Comparison of ENCODE assay signal across 17 cellular contexts in the genomic region with DNA sequence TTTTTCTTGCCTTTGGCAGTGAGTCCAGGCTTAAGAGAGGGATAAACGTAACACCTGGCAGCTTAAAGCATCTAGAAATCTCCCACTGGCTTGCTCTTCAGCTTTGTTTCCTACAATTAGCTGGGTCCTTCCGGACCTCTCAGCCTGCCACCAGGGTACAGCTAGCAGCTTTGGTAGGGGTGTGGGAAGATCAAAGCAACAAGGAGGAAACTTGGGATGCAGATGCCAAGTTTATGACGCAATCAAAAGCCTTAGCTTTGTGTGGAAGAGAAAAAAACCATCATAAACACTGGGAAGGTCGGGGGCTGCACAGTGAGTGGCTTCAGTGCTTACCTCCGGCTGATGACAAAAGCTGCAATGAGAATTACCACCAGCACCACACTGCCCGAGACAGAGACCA.
DNase-seq lines count a peak whose midpoint lies in the region; ATAC-seq and TF ChIP-seq lines count a peak whose summit lies in the region.
"Had no signal": no experiment of that assay in that cellular context is flagged by ENCODE, and none has a peak within 500 bp of the region (broad histone marks: within the 10 kb centered on the region; RNA-seq: fewer than 3 reads in every experiment).

No MANE protein-coding gene starts in this region.

- H3K23ac ChIP-seq in IMR-90 (ENCODE audit: low read depth, low read length) = no peak overlapping the region

- H3K27ac Mint-ChIP-seq in MCF 10A (ENCODE audit: low read depth, unreplicated experiment) (no peak overlapping the region), endodermal cell (no peak overlapping the region)
- H3K27ac Mint-ChIP-seq in activated naive CD8-positive, alpha-beta T cell treated with anti-CD3 and anti-CD28 coated beads, Interleukin-2, amount 50 U/mL, for 24 hours = no peak overlapping the region

- no peak overlapping the region for H4K8ac ChIP-seq in IMR-90 (ENCODE audit: low read depth in 2 of 2, low read length in 2 of 2)

- H3K27ac ChIP-seq in mammary epithelial cell (ENCODE audit: insufficient read depth, low read depth, low read length) (no peak overlapping the region), IMR-90 (ENCODE audit: insufficient read depth, low read length) (no peak overlapping the region), endodermal cell (ENCODE audit: low read depth, low read length) (no peak overlapping the region), vagina (no peak overlapping the region)

- intact Hi-C loops in MCF 10A (cut with micrococcal nuclease) = no loop called here
- intact Hi-C loops in mammary epithelial cell (cut with micrococcal nuclease) = no loop called here
- intact Hi-C loops in IMR-90 (cut with micrococcal nuclease) = loop anchor here (5.0 kb wide), 1 partner anchor 117 kb away; the partner anchor contains the start of gene EPHA4
- intact Hi-C loops in vagina (cut with DNase I) = no loop called here

- no peaks in the 10 kb centered on the region; the same call in 1 of the 2 replicates for H3K9me1 ChIP-seq in IMR-90 (ENCODE audit: insufficient read depth, low read length)

- no peaks in the 10 kb centered on the region for H3K4me1 ChIP-seq in mammary epithelial cell (ENCODE audit: insufficient read depth, low read length)
- H3K4me1 ChIP-seq in IMR-90 (ENCODE audit: control insufficient read depth, insufficient read depth, low read length) = peaks cover 3% of the 10 kb centered on the region; the same call in 1 of the 2 replicates
- peaks cover 10% of the 10 kb centered on the region for H3K4me1 ChIP-seq in endodermal cell (ENCODE audit: control insufficient read depth, insufficient read depth, low read length)
- H3K4me1 ChIP-seq in vagina = no peaks in the 10 kb centered on the region
- H3K4me1 ChIP-seq: Caco-2 had no signal

- no peaks in the 10 kb centered on the region for H3K36me3 Mint-ChIP-seq in MCF 10A (ENCODE audit: insufficient read depth, unreplicated experiment)
- peaks cover 34% of the 10 kb centered on the region for H3K36me3 Mint-ChIP-seq in endodermal cell (ENCODE audit: low read depth)
- H3K36me3 Mint-ChIP-seq in activated naive CD8-positive, alpha-beta T cell treated with anti-CD3 and anti-CD28 coated beads, Interleukin-2, amount 50 U/mL, for 24 hours (ENCODE audit: low read depth) = no peaks in the 10 kb centered on the region

- no peak overlapping the region for H4K5ac ChIP-seq in IMR-90 (ENCODE audit: low read depth, low read length)

- H2BK120ac ChIP-seq in IMR-90 (ENCODE audit: low read depth, low read length) = no peak overlapping the region

- no peak overlapping the region for H2AK5ac ChIP-seq in IMR-90 (ENCODE audit: low read depth, low read length)

- H3K9me3 ChIP-seq in mammary epithelial cell (replicated peaks; ENCODE audit: insufficient read depth, low read length) (no peaks in the 10 kb centered on the region), IMR-90 (ENCODE audit: control insufficient read depth, insufficient read depth, low read length) (no peaks in the 10 kb centered on the region), endodermal cell (ENCODE audit: control insufficient read depth, low read length) (peaks cover 11% of the 10 kb centered on the region), vagina (no peaks in the 10 kb centered on the region)
- H3K9me3 ChIP-seq: Caco-2 had no signal

- H3K27me3 Mint-ChIP-seq in MCF 10A (ENCODE audit: insufficient read depth, unreplicated experiment) (no peaks in the 10 kb centered on the region), endodermal cell (ENCODE audit: insufficient read depth) (peaks cover 10% of the 10 kb centered on the region)
- no peaks in the 10 kb centered on the region for H3K27me3 Mint-ChIP-seq in activated naive CD8-positive, alpha-beta T cell treated with anti-CD3 and anti-CD28 coated beads, Interleukin-2, amount 50 U/mL, for 24 hours

- POLR2A ChIA-PET in MCF 10A (lab: Yijun Ruan, JAX) = no interaction called here
- POLR2A ChIA-PET in IMR-90 (lab: Charles Lee; ENCODE audit: unreplicated experiment) = no interaction called here

- H3K9ac ChIP-seq in mammary epithelial cell (ENCODE audit: insufficient read depth, low read length) (no peak overlapping the region), IMR-90 (ENCODE audit: low read depth, low read length) (no peak overlapping the region), endodermal cell (ENCODE audit: extremely low read depth, low read length, poor library complexity, severe bottlenecking) (no peak overlapping the region)

- TF ChIP-seq POLR2A in IMR-90 (IDR thresholded peaks at IDR 0.05; ENCODE audit: low read depth, low read length) (no peak), vagina (IDR thresholded peaks at IDR 0.05) (no peak)

- no peak overlapping the region for H2AFZ ChIP-seq in mammary epithelial cell (ENCODE audit: low read depth, low read length)
- peak overlapping the region; percentile 15 for H2AFZ ChIP-seq in IMR-90 (replicated peaks; ENCODE audit: low read length, poor library complexity)

- H3K27me3 ChIP-seq in mammary epithelial cell (ENCODE audit: insufficient read depth, low read length) (no peaks in the 10 kb centered on the region), IMR-90 (ENCODE audit: control insufficient read depth, insufficient read depth, low read length) (no peaks in the 10 kb centered on the region), endodermal cell (ENCODE audit: control insufficient read depth, insufficient read depth, low read length, poor library complexity, severe bottlenecking) (peaks cover 7% of the 10 kb centered on the region), vagina (no peaks in the 10 kb centered on the region)

- no peak overlapping the region for H2BK20ac ChIP-seq in IMR-90 (ENCODE audit: low read depth, low read length)

- no peak overlapping the region for H3K4me3 ChIP-seq in mammary epithelial cell (replicated peaks in 1 of 3; ENCODE audit: insufficient read depth in 1 of 3, low read depth in 2 of 3, low read length in 3 of 3)
- H3K4me3 ChIP-seq in IMR-90 (ENCODE audit: insufficient read depth, low read depth, low read length) = no peak overlapping the region
- no peak overlapping the region for H3K4me3 ChIP-seq in endodermal cell (ENCODE audit: low read length)
- H3K4me3 ChIP-seq in vagina = no peak overlapping the region

- H3K4me2 ChIP-seq in mammary epithelial cell (ENCODE audit: insufficient read depth, low read depth, low read length) (no peak overlapping the region), IMR-90 (ENCODE audit: low read depth, low read length) (no peak overlapping the region)

- no peak overlapping the region for H3K56ac ChIP-seq in IMR-90 (ENCODE audit: extremely low read depth, insufficient read depth, low read length)

- H3K18ac ChIP-seq in IMR-90 (ENCODE audit: low read depth, low read length) = no peak overlapping the region

- no peaks in the 10 kb centered on the region for H4K20me1 ChIP-seq in mammary epithelial cell (ENCODE audit: insufficient read depth, low read length)
- no peaks in the 10 kb centered on the region for H4K20me1 ChIP-seq in IMR-90 (ENCODE audit: insufficient read depth, low read length)

- H3K79me2 ChIP-seq in mammary epithelial cell (ENCODE audit: insufficient read depth, low read length) = no peaks in the 10 kb centered on the region

- H4K91ac ChIP-seq in IMR-90 (ENCODE audit: insufficient read depth, low read depth, low read length) = no peak overlapping the region

- in situ Hi-C loops in mammary epithelial cell (cut with MboI; ENCODE audit: low sequenced_read_pairs in 2 of 2) = no loop called here
- in situ Hi-C loops in IMR-90 (cut with MboI; ENCODE audit: low sequenced_read_pairs) = no loop called here

- no peaks in the 10 kb centered on the region; a peak in 1 of 4 replicates for H3K79me1 ChIP-seq in IMR-90 (ENCODE audit: low read depth in 1 of 2, low read length in 2 of 2)

- H3K9me3 Mint-ChIP-seq in MCF 10A (ENCODE audit: unreplicated experiment) (no peaks in the 10 kb centered on the region), endodermal cell (no peaks in the 10 kb centered on the region)
- H3K9me3 Mint-ChIP-seq in activated naive CD8-positive, alpha-beta T cell treated with anti-CD3 and anti-CD28 coated beads, Interleukin-2, amount 50 U/mL, for 24 hours = no peaks in the 10 kb centered on the region

- ATAC-seq in IMR-90 (ENCODE audit: low read depth) = no peak
- no peak for ATAC-seq in GM21529 (IDR thresholded peaks at IDR 0.05; ENCODE audit: unreplicated experiment)
- ATAC-seq in activated naive CD8-positive, alpha-beta T cell treated with anti-CD3 and anti-CD28 coated beads, Interleukin-2, amount 50 U/mL, for 24 hours = no peak
- ATAC-seq: Panc1 had no signal

- CTCF ChIA-PET in MCF 10A (lab: Yijun Ruan, JAX) (no interaction called here), mammary epithelial cell (lab: Charles Lee; ENCODE audit: low non-redundant PET) (no interaction called here), IMR-90 (lab: Yijun Ruan, JAX) (no interaction called here)

- dilution Hi-C loops in mammary epithelial cell (cut with HindIII; ENCODE audit: low sequenced_read_pairs) (no loop called here), IMR-90 (cut with HindIII; ENCODE audit: low sequenced_read_pairs, unreplicated experiment) (no loop called here)

- no peak overlapping the region for H2BK5ac ChIP-seq in IMR-90 (ENCODE audit: low read depth, low read length, poor library complexity, severe bottlenecking)

- H3K14ac ChIP-seq in IMR-90 (replicated peaks; ENCODE audit: low read depth, low read length) = no peak overlapping the region

- BruUV-seq in MCF 10A (replicated peaks; lab: Mats Ljungman, UMichigan) = no TSS peak
- no TSS peak for BruUV-seq in mammary epithelial cell (replicated peaks; lab: Mats Ljungman, UMichigan)
- no TSS peak for BruUV-seq in IMR-90 (replicated peaks; lab: Mats Ljungman, UMichigan)

- H3K4me1 Mint-ChIP-seq in MCF 10A (ENCODE audit: insufficient read depth, unreplicated experiment) (no peaks in the 10 kb centered on the region), endodermal cell (peaks cover 42% of the 10 kb centered on the region)
- H3K4me1 Mint-ChIP-seq in activated naive CD8-positive, alpha-beta T cell treated with anti-CD3 and anti-CD28 coated beads, Interleukin-2, amount 50 U/mL, for 24 hours = no peaks in the 10 kb centered on the region

- no peak for TF ChIP-seq RAD21 in IMR-90 (IDR thresholded peaks at IDR 0.05; ENCODE audit: low read length)

- no peak overlapping the region for H2AK9ac ChIP-seq in IMR-90 (replicated peaks; ENCODE audit: low read depth, low read length, poor library complexity)

- H3K4ac ChIP-seq in IMR-90 (ENCODE audit: low read depth, low read length) = no peak overlapping the region

- H2BK15ac ChIP-seq in IMR-90 (ENCODE audit: low read depth, low read length) = no peak overlapping the region

- no peak overlapping the region for H3K4me3 Mint-ChIP-seq in MCF 10A (ENCODE audit: unreplicated experiment)
- H3K4me3 Mint-ChIP-seq in endodermal cell = no peak overlapping the region
- no peak overlapping the region for H3K4me3 Mint-ChIP-seq in activated naive CD8-positive, alpha-beta T cell treated with anti-CD3 and anti-CD28 coated beads, Interleukin-2, amount 50 U/mL, for 24 hours

- no peaks in the 10 kb centered on the region for H3K36me3 ChIP-seq in mammary epithelial cell (ENCODE audit: insufficient read depth, low read length)
- peaks cover 18% of the 10 kb centered on the region for H3K36me3 ChIP-seq in IMR-90 (ENCODE audit: control insufficient read depth, insufficient read depth, low read length)
- peaks cover 55% of the 10 kb centered on the region for H3K36me3 ChIP-seq in endodermal cell (ENCODE audit: control insufficient read depth, insufficient read depth, low read length)
- no peaks in the 10 kb centered on the region for H3K36me3 ChIP-seq in vagina

- DNase-seq in MCF 10A (ENCODE audit: unreplicated experiment) = peak; percentile 50
- DNase-seq in mammary epithelial cell = no peak
- peak; percentile 14 for DNase-seq in IMR-90
- no peak for DNase-seq in endodermal cell
- DNase-seq in activated T-cell treated with anti-CD3 and anti-CD28 coated beads, Interleukin-2, amount 50 U/mL, for 48 hours = no peak
- DNase-seq in activated naive CD8-positive, alpha-beta T cell treated with anti-CD3 and anti-CD28 coated beads, Interleukin-2, amount 50 U/mL, for 24 hours = no peak
- DNase-seq in vagina (ENCODE audit: extremely low spot score in 2 of 2) = no peak
- DNase-seq: Caco-2, GDM1, Kasumi-1, MV-4-11, NCI-H146, NCI-H2107, NCI-H446, SHP77 treated with DMSO at 0.1 percent for 48 hours had no signal

- TF ChIP-seq CTCF in MCF 10A (IDR thresholded peaks at IDR 0.05; ENCODE audit: unreplicated experiment) = no peak
- no peak for TF ChIP-seq CTCF in mammary epithelial cell (conservative IDR thresholded peaks at IDR 0.05 in 1 of 2, IDR thresholded peaks at IDR 0.05 in 1 of 2; ENCODE audit: extremely low read depth in 1 of 2, insufficient read depth in 1 of 2, low read depth in 1 of 2, low read length in 2 of 2)
- no peak for TF ChIP-seq CTCF in IMR-90 (conservative IDR thresholded peaks at IDR 0.05; ENCODE audit: low read depth, low read length)
- peak; percentile 21 for TF ChIP-seq CTCF in endodermal cell (conservative IDR thresholded peaks at IDR 0.05)
- no peak for TF ChIP-seq CTCF in vagina (IDR thresholded peaks at IDR 0.05)

- WGBS in mammary epithelial cell (ENCODE audit: low coverage, missing lambda C conversion rate) = 44% methylated on average over 6 of the region's 6 CpGs
- no CpG with 5 or more reads among the region's 6 CpGs for WGBS in IMR-90 (ENCODE audit: extremely low coverage in 2 of 2, insufficient read length in 1 of 2), 2 experiments
- 73 to 90% methylated on average over 2 to 6 of the region's 6 CpGs for WGBS in endodermal cell (ENCODE audit: insufficient coverage in 1 of 2, insufficient read length in 1 of 2), 2 experiments

Comparison
In these comparisons a context has a peak if more than half of its experiments do, and no peak if none do; other contexts are left out.
1. DNase-seq: peak in MCF 10A (single experiment) and IMR-90 (single experiment); none in mammary epithelial cell (single experiment), endodermal cell (single experiment), activated T-cell treated with anti-CD3 and anti-CD28 coated beads, Interleukin-2, amount 50 U/mL, for 48 hours (0 of 2), activated naive CD8-positive, alpha-beta T cell treated with anti-CD3 and anti-CD28 coated beads, Interleukin-2, amount 50 U/mL, for 24 hours (single experiment) and vagina (0 of 2).